In genomic region chr5:177477701-177478477, GRCh38 we compare ENCODE assay signal across 10 cellular contexts. TPM values are rescaled to one million over a fixed set of nuclear protein-coding genes. Genes with fewer than 3 reads are reported as not detected.
A peak's percentile ranks its signal among the peaks of the same experiment; 100 is the strongest.
DNase-seq lines count a peak whose midpoint lies in the region; ATAC-seq, FAIRE-seq and TF ChIP-seq lines count a peak whose summit lies in the region.
"Had no signal": no experiment of that assay in that cellular context is flagged by ENCODE, and none has a peak within 500 bp of the region (broad histone marks: within the 10 kb centered on the region; RNA-seq: fewer than 3 reads in every experiment).

No MANE protein-coding gene starts in this region.

- H3K36me3 ChIP-seq in tibial nerve = peaks cover 0 to 17% (median 0%) of the 10 kb centered on the region in 3 donors

- ATAC-seq in HG02885 (IDR thresholded peaks at IDR 0.05; ENCODE audit: poor library complexity, unreplicated experiment) = no peak

- CTCF ChIA-PET in activated naive CD4-positive, alpha-beta T cell treated with anti-CD3 and anti-CD28 coated beads for 36 hours (lab: Charles Lee) = interaction anchor here (0.6 to 2.9 kb wide), 10 partner anchors 10 to 168 kb away, joined by 3 to 10 read pairs (median 5); no protein-coding TSS in a partner anchor

- H3K27ac Mint-ChIP-seq in activated naive CD4-positive, alpha-beta T cell treated with anti-CD3 and anti-CD28 coated beads for 36 hours = peak overlapping the region; percentile 94

- H3K27me3 Mint-ChIP-seq in activated naive CD4-positive, alpha-beta T cell treated with anti-CD3 and anti-CD28 coated beads for 36 hours (ENCODE audit: low read depth) = peaks cover 2% of the 10 kb centered on the region

- H3K27me3 ChIP-seq in tibial nerve = no peaks in the 10 kb centered on the region

- H3K9me3 ChIP-seq in tibial nerve = no peaks in the 10 kb centered on the region

- no peak for DNase-seq in activated naive CD4-positive, alpha-beta T cell treated with anti-CD3 and anti-CD28 coated beads for 36 hours
- no peak for DNase-seq in activated naive CD4-positive, alpha-beta T cell treated with anti-CD3 and anti-CD28 coated beads, Interleukin-2, amount 50 U/mL, for 16 hours
- no peak for DNase-seq in epithelial cell of prostate (ENCODE audit: low read depth, low spot score)
- no peak for DNase-seq in tibial nerve (ENCODE audit: low spot score in 2 of 2)
- DNase-seq in D721Med (ENCODE audit: insufficient read length, low spot score) = no peak
- DNase-seq: KBM-7, kidney glomerular epithelial cell, NCI-H526, T-cell had no signal

- peak overlapping the region; percentile 88 for H3K27ac ChIP-seq in epithelial cell of prostate
- peak overlapping the region in 3 of 4 donors; percentile 5 to 81 (median 44) for H3K27ac ChIP-seq in tibial nerve

- peaks cover 0 to 73% (median 14%) of the 10 kb centered on the region in 4 donors for H3K4me1 ChIP-seq in tibial nerve

- WGBS in tibial nerve, 2 donors = 82 to 88% methylated on average over 12 to 13 of the region's 13 CpGs

- no peak for TF ChIP-seq EP300 in tibial nerve (IDR thresholded peaks at IDR 0.05)

- peaks cover 5% of the 10 kb centered on the region for H3K36me3 Mint-ChIP-seq in activated naive CD4-positive, alpha-beta T cell treated with anti-CD3 and anti-CD28 coated beads for 36 hours (ENCODE audit: low read depth)
- H3K36me3 Mint-ChIP-seq: T-cell had no signal

- H3K4me3 Mint-ChIP-seq in activated naive CD4-positive, alpha-beta T cell treated with anti-CD3 and anti-CD28 coated beads for 36 hours = no peak overlapping the region

- TF ChIP-seq CTCF in tibial nerve (IDR thresholded peaks at IDR 0.05) = no peak
- TF ChIP-seq CTCF in D721Med (IDR thresholded peaks at IDR 0.05; ENCODE audit: insufficient read depth, missing control alignments) = no peak

- no peaks in the 10 kb centered on the region for H3K9me3 Mint-ChIP-seq in activated naive CD4-positive, alpha-beta T cell treated with anti-CD3 and anti-CD28 coated beads for 36 hours
- H3K9me3 Mint-ChIP-seq: T-cell had no signal

- intact Hi-C loops in activated naive CD4-positive, alpha-beta T cell treated with anti-CD3 and anti-CD28 coated beads for 36 hours (cut with micrococcal nuclease) = loop anchor here (2.0 kb wide), 1 partner anchor 21 kb away; no protein-coding TSS in a partner anchor

- FAIRE-seq in D721Med (lab: Jason Lieb, UNC) = no peak

- no peak for TF ChIP-seq POLR2A in tibial nerve (IDR thresholded peaks at IDR 0.05)

- H3K4me1 Mint-ChIP-seq in activated naive CD4-positive, alpha-beta T cell treated with anti-CD3 and anti-CD28 coated beads for 36 hours (ENCODE audit: low read depth) = peaks cover 53% of the 10 kb centered on the region

- H3K4me3 ChIP-seq in tibial nerve = no peak overlapping the region

RNA-seq across cellular contexts. Expression of gene DBN1, which starts 4.5 kb away (rescaled TPM):
- 10 to 100 TPM; 20.8 to 22.4 TPM for total RNA-seq in activated naive CD4-positive, alpha-beta T cell treated with anti-CD3 and anti-CD28 coated beads for 36 hours
- total RNA-seq in tibial nerve = 100 to 1,000 TPM in 3 of 4 donors, 10 to 100 TPM in 1; 89.8 to 139 (median 111) TPM

RNA-seq across cellular contexts. Expression of gene PDLIM7, which starts 19.5 kb away (rescaled TPM):
- total RNA-seq in activated naive CD4-positive, alpha-beta T cell treated with anti-CD3 and anti-CD28 coated beads for 36 hours = 10 to 100 TPM; 41.2 to 42.2 TPM
- 100 to 1,000 TPM in 1 of 4 donors, 10 to 100 TPM in 3; 78.0 to 138 (median 89.9) TPM for total RNA-seq in tibial nerve

RNA-seq across cellular contexts. Expression of gene PRR7, which starts 31.3 kb away (rescaled TPM):
- total RNA-seq in activated naive CD4-positive, alpha-beta T cell treated with anti-CD3 and anti-CD28 coated beads for 36 hours = 1 to 10 TPM; 7.4 to 8.2 TPM
- total RNA-seq in tibial nerve = 10 to 100 TPM in 1 of 4 donors, 1 to 10 TPM in 3; 5.1 to 11.2 (median 7.5) TPM

RNA-seq across cellular contexts. Expression of gene DOK3, which starts 31.7 kb away (rescaled TPM):
- 1 to 10 TPM in 1 of 2 experiments, under 1 TPM in 1; 0.37 to 1.3 TPM for total RNA-seq in activated naive CD4-positive, alpha-beta T cell treated with anti-CD3 and anti-CD28 coated beads for 36 hours
- 10 to 100 TPM in 3 of 4 donors, 1 to 10 TPM in 1; 7.8 to 20.1 (median 11.5) TPM for total RNA-seq in tibial nerve

RNA-seq across cellular contexts. Expression of gene DDX41, which starts 38.9 kb away (rescaled TPM):
- total RNA-seq in activated naive CD4-positive, alpha-beta T cell treated with anti-CD3 and anti-CD28 coated beads for 36 hours = 100 to 1,000 TPM; 142 to 147 TPM
- 100 to 1,000 TPM in 2 of 4 donors, 10 to 100 TPM in 2; 85.3 to 139 (median 105) TPM for total RNA-seq in tibial nerve
